20 cellular contexts compared by ENCODE assay signal in the genomic region with DNA sequence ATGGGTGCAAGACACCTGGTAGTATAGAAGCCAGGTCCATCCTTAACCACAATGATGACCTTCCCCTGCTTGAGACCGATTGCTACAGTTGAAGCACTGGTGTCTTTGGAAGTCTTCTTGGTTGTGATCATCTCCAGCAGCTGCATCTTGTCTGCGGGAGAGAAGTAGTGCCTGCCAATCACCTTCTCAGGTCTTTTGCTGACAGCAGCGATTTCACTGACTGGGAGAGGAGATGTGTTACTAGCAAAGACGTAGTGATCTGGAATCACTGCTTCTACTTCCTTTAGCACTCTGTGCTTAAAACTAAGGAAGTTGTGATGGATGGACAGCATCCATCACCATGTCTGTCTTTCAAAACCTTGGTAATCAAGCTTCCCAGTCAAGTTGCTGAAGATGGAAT. TPM values are rescaled to one million over a fixed set of nuclear protein-coding genes. Genes with fewer than 3 reads are reported as not detected.
DNase-seq lines count a peak whose midpoint lies in the region; ATAC-seq, FAIRE-seq and TF ChIP-seq lines count a peak whose summit lies in the region.
"Had no signal": no experiment of that assay in that cellular context is flagged by ENCODE, and none has a peak within 500 bp of the region (broad histone marks: within the 10 kb centered on the region; RNA-seq: fewer than 3 reads in every experiment).

No MANE protein-coding gene starts in this region.

- no peak overlapping the region for H3K9ac ChIP-seq in HepG2 (ENCODE audit: insufficient read depth, low read depth, low read length)
- no peak overlapping the region for H3K9ac ChIP-seq in K562 (ENCODE audit: insufficient read depth in 1 of 2, low read depth in 2 of 2, low read length in 2 of 2)
- H3K9ac ChIP-seq: BLaER1 had no signal

- ATAC-seq in HepG2 = no peak
- no peak for ATAC-seq in right lobe of liver
- no peak for ATAC-seq in K562
- ATAC-seq: GM12878 had no signal

- DNase-seq in HepG2 (ENCODE audit: low spot score) (no peak), right lobe of liver (no peak), HTR-8/SVneo (ENCODE audit: insufficient read length, low spot score) (no peak), K562 (ENCODE audit: extremely low read depth in 1 of 4, low spot score in 3 of 4) (no peak), NAMALWA (ENCODE audit: low spot score) (no peak), GF-D8 (lab: John Stamatoyannopoulos, UW) (no peak)
- DNase-seq: ACHN; BE2C; C1 segment of cervical spinal cord; CD4-positive, alpha-beta memory T cell; CD4-positive, CD25-positive, alpha-beta regulatory T cell; CD8-positive, alpha-beta memory T cell; COR-L47; DMS79 treated with DMSO at 0.1 percent for 48 hours had no signal

- BruUV-seq in HepG2 (replicated peaks; lab: Mats Ljungman, UMichigan) (no TSS peak), K562 (replicated peaks; lab: Mats Ljungman, UMichigan) (no TSS peak)

- TF ChIP-seq RAD21 in HepG2 (CRISPR knock-in tag; IDR thresholded peaks at IDR 0.05) (no peak), K562 (CRISPR knock-in tag; conservative IDR thresholded peaks at IDR 0.05 in 1 of 2, IDR thresholded peaks at IDR 0.05 in 1 of 2) (no peak)

- no peaks in the 10 kb centered on the region for H3K4me1 ChIP-seq in HepG2 (ENCODE audit: insufficient read depth, low read length)
- no peaks in the 10 kb centered on the region for H3K4me1 ChIP-seq in right lobe of liver
- H3K4me1 ChIP-seq in K562 (replicated peaks in 1 of 2; ENCODE audit: control insufficient read depth in 2 of 2, insufficient read depth in 2 of 2, low read length in 2 of 2) = no peaks in the 10 kb centered on the region
- H3K4me1 ChIP-seq: BE2C, BLaER1 had no signal

- in situ Hi-C loops in HepG2 (cut with HindIII; ENCODE audit: extremely low pct_ligation_motif_present, low pct_unique_long_range_greater_than_20kb) (no loop called here), K562 (cut with MboI) (no loop called here)

- TF ChIP-seq POLR2A in HepG2 (IDR thresholded peaks at IDR 0.05; ENCODE audit: insufficient read depth in 1 of 2, low read depth in 2 of 2, low read length in 2 of 2) (no peak), right lobe of liver (IDR thresholded peaks at IDR 0.05) (no peak), K562 (conservative IDR thresholded peaks at IDR 0.05) (no peak)

- WGBS in HepG2 (ENCODE audit: low lambda C conversion rate) = 100% methylated on average over 4 of the region's 4 CpGs
- 88% methylated on average over 3 of the region's 4 CpGs for WGBS in right lobe of liver (ENCODE audit: insufficient coverage, low coverage, low lambda C conversion rate, missing lambda C conversion rate)
- WGBS in K562 (ENCODE audit: insufficient coverage, low coverage, missing lambda C conversion rate) = 5% methylated on average over 4 of the region's 4 CpGs

- no peak overlapping the region for H3K27ac ChIP-seq in HepG2 (ENCODE audit: extremely low read length, insufficient read depth, low read length)
- no peak overlapping the region for H3K27ac ChIP-seq in right lobe of liver
- no peak overlapping the region for H3K27ac ChIP-seq in K562 (ENCODE audit: extremely low read depth, low read depth, low read length)
- H3K27ac ChIP-seq: 22Rv1, BLaER1 had no signal

- POLR2A ChIA-PET in HepG2 (lab: Yijun Ruan, JAX) (no interaction called here), K562 (lab: Yijun Ruan, JAX) (interaction anchor here (0.9 kb wide), 1 partner anchor 12 kb away, joined by 3 read pairs; no protein-coding TSS in a partner anchor)

- no peaks in the 10 kb centered on the region for H3K27me3 ChIP-seq in HepG2 (ENCODE audit: control insufficient read depth in 1 of 2, insufficient read depth in 2 of 2, low read length in 2 of 2)
- no peaks in the 10 kb centered on the region for H3K27me3 ChIP-seq in right lobe of liver
- peaks cover 6 to 7% of the 10 kb centered on the region in 2 experiments; a peak in 4 of 5 replicates for H3K27me3 ChIP-seq in K562 (ENCODE audit: control insufficient read depth in 2 of 2, insufficient read depth in 2 of 2, low read length in 2 of 2)
- H3K27me3 ChIP-seq: BE2C, BLaER1 had no signal

- H4K20me1 ChIP-seq in HepG2 (ENCODE audit: insufficient read depth, low read length) = no peaks in the 10 kb centered on the region
- no peaks in the 10 kb centered on the region for H4K20me1 ChIP-seq in K562 (replicated peaks; ENCODE audit: control insufficient read depth, insufficient read depth, low read length)
- H4K20me1 ChIP-seq: BLaER1 had no signal

- H3K4me3 ChIP-seq in HepG2 (replicated peaks in 1 of 3; ENCODE audit: insufficient read depth in 1 of 3, low read depth in 2 of 3, low read length in 3 of 3) = no peak overlapping the region
- H3K4me3 ChIP-seq in right lobe of liver = no peak overlapping the region
- H3K4me3 ChIP-seq in K562 = no peak overlapping the region
- H3K4me3 ChIP-seq: BLaER1, GM12878 had no signal

- H2AFZ ChIP-seq in HepG2 (ENCODE audit: low read length) (no peak overlapping the region), K562 (ENCODE audit: low read depth, low read length) (no peak overlapping the region)

- H3K79me2 ChIP-seq in HepG2 (ENCODE audit: insufficient read depth, low read length) (peaks cover 5% of the 10 kb centered on the region), K562 (ENCODE audit: control insufficient read depth, insufficient read depth, low read length) (no peaks in the 10 kb centered on the region)

- H3K9me1 ChIP-seq in K562 (ENCODE audit: control insufficient read depth, insufficient read depth, low read length) = no peaks in the 10 kb centered on the region

- no peak for TF ChIP-seq EP300 in HepG2 (IDR thresholded peaks at IDR 0.05; ENCODE audit: low read depth in 2 of 2, low read length in 2 of 2)
- TF ChIP-seq EP300 in HepG2 (CRISPR knock-in tag; IDR thresholded peaks at IDR 0.05; ENCODE audit: borderline replicate concordance) = no peak
- TF ChIP-seq EP300 in K562 (IDR thresholded peaks at IDR 0.05; ENCODE audit: low read length) = no peak

- peaks cover 5 to 35% of the 10 kb centered on the region in 2 experiments; a peak in 4 of 5 replicates for H3K36me3 ChIP-seq in HepG2 (replicated peaks in 1 of 2; ENCODE audit: control insufficient read depth in 1 of 2, insufficient read depth in 2 of 2, low read length in 2 of 2)
- H3K36me3 ChIP-seq in right lobe of liver = no peaks in the 10 kb centered on the region
- no peaks in the 10 kb centered on the region for H3K36me3 ChIP-seq in K562 (ENCODE audit: control insufficient read depth, insufficient read depth, low read length)
- H3K36me3 ChIP-seq: BE2C, BLaER1 had no signal

- FAIRE-seq in HepG2 (lab: Jason Lieb, UNC) (no peak), HTR-8/SVneo (lab: Jason Lieb, UNC) (peak; percentile 28), K562 (lab: Jason Lieb, UNC) (no peak)
- FAIRE-seq: G401.6, GM12878, GM12892, GM18507 had no signal

- no peaks in the 10 kb centered on the region for H3K9me3 ChIP-seq in HepG2 (ENCODE audit: low read length)
- H3K9me3 ChIP-seq in right lobe of liver = no peaks in the 10 kb centered on the region
- no peaks in the 10 kb centered on the region for H3K9me3 ChIP-seq in K562 (replicated peaks; ENCODE audit: control insufficient read depth, insufficient read depth, low read depth, low read length)
- H3K9me3 ChIP-seq: BE2C, BLaER1 had no signal

- no peak for TF ChIP-seq CTCF in HepG2 (CRISPR knock-in tag; IDR thresholded peaks at IDR 0.05)
- TF ChIP-seq CTCF in right lobe of liver (IDR thresholded peaks at IDR 0.05) = no peak
- TF ChIP-seq CTCF in K562 (IDR thresholded peaks at IDR 0.05 in 2 of 3, conservative IDR thresholded peaks at IDR 0.05 in 1 of 3; ENCODE audit: insufficient read depth in 2 of 3, low read depth in 1 of 3, low read length in 3 of 3) = no peak

- no peak overlapping the region for H3K4me2 ChIP-seq in HepG2 (ENCODE audit: low read depth, low read length)
- H3K4me2 ChIP-seq in K562 (ENCODE audit: insufficient read depth, low read length) = no peak overlapping the region
- H3K4me2 ChIP-seq: BLaER1 had no signal

- intact Hi-C loops in HepG2 (cut with micrococcal nuclease; ENCODE audit: unreplicated experiment) = no loop called here
- intact Hi-C loops in right lobe of liver (cut with DNase I) = no loop called here
- intact Hi-C loops in K562 (cut with micrococcal nuclease) = loop anchor here (5.0 kb wide), 1 partner anchor 272 kb away; no protein-coding TSS in a partner anchor

- CTCF ChIA-PET in HepG2 (lab: Yijun Ruan, JAX; ENCODE audit: low intra/inter-chr PET ratio, low total read pairs) = no interaction called here
- CTCF ChIA-PET in K562 (lab: Yijun Ruan, JAX; ENCODE audit: low intra/inter-chr PET ratio) = no interaction called here

RNA-seq across cellular contexts. Expression of a gene that starts 25.9 kb away (rescaled TPM):
- total RNA-seq in HepG2 (2016; rRNA removed; fragmentation: Illumina TruSeq; extraction: Trizol) (94.9 and 268 TPM in 2 replicates), right lobe of liver (10 to 100 TPM in 2 of 6 experiments, 1 to 10 TPM in 4; 4.2 to 17.3 (median 9.4) TPM), K562 (2014; rRNA removed) (not detected in 2 replicates), K562 (2014; rRNA removed; fragmentation: Illumina TruSeq; extraction: Trizol) (not detected in 2 replicates), K562 (2015; rRNA removed; fragmentation: Illumina TruSeq; extraction: Trizol) (not detected in 2 replicates), K562 (2021) (0.16 and 0.22 TPM in 2 replicates)
- 17.2 and 19.0 TPM in 2 replicates for total RNA-seq in HepG2 (2016; cell fraction: cytosol; rRNA removed; fragmentation: Illumina TruSeq; extraction: Trizol; ENCODE audit: low read depth)
- 102 and 257 TPM in 2 replicates for total RNA-seq in HepG2 (2016; cell fraction: insoluble cytoplasmic fraction; rRNA removed; fragmentation: Illumina TruSeq; extraction: Trizol)
- 37.6 and 40.7 TPM in 2 replicates for total RNA-seq in HepG2 (2016; cell fraction: membrane; rRNA removed; fragmentation: Illumina TruSeq; extraction: Trizol)
- 175 and 228 TPM in 2 replicates for total RNA-seq in HepG2 (2016; cell fraction: nucleus; rRNA removed; fragmentation: Illumina TruSeq; extraction: Trizol)
- polyA plus RNA-seq in HepG2 (2011; rRNA removed) (852 and 1,053 TPM in 2 replicates), K562 (2011; rRNA removed) (0.06 and 0.09 TPM in 2 replicates), K562 (2014; fragmentation: Illumina TruSeq; extraction: Trizol) (0.04 TPM in 1 of 2 replicates, not detected in the other), K562 (2014; fragmentation: Nextera tagmentation; extraction: Ambion mirVana) (under 1 TPM in 1 of 2 experiments, not detected in 1; 0.04 TPM), K562 (2014; rRNA removed) (0.11 TPM in 1 of 2 replicates, not detected in the other)
- polyA plus RNA-seq in HepG2 (2011; cell fraction: cytosol; rRNA removed) = 598 and 914 TPM in 2 replicates
- polyA plus RNA-seq in HepG2 (2011; cell fraction: nucleus; rRNA removed) = 191 and 279 TPM in 2 replicates
- polyA plus RNA-seq in HepG2 (2012) = 606 and 622 TPM in 2 replicates
- polyA plus RNA-seq in HepG2 (2016; cell fraction: cytosol; fragmentation: Illumina TruSeq; extraction: Trizol; ENCODE audit: low read depth) = 16.7 and 17.9 TPM in 2 replicates
- polyA plus RNA-seq in HepG2 (2016; cell fraction: insoluble cytoplasmic fraction; fragmentation: Illumina TruSeq; extraction: Trizol; ENCODE audit: low read depth) = 101 and 110 TPM in 2 replicates
- polyA plus RNA-seq in HepG2 (2016; cell fraction: membrane; fragmentation: Illumina TruSeq; extraction: Trizol; ENCODE audit: low read depth) = 27.8 and 29.5 TPM in 2 replicates
- 265 and 300 TPM in 2 replicates for polyA plus RNA-seq in HepG2 (2016; cell fraction: nucleus; fragmentation: Illumina TruSeq; extraction: Trizol; ENCODE audit: insufficient read depth, low read depth)
- polyA minus RNA-seq in HepG2 (2011; rRNA and poly(A)+ RNA removed; ENCODE audit: low replicate concordance) = 2.0 and 450 TPM in 2 replicates
- polyA minus RNA-seq in HepG2 (2011; cell fraction: cytosol; rRNA and poly(A)+ RNA removed) = 399 and 680 TPM in 2 replicates
- polyA minus RNA-seq in HepG2 (2011; cell fraction: nucleus; rRNA and poly(A)+ RNA removed) = 122 and 224 TPM in 2 replicates
- not detected in 2 replicates for total RNA-seq in K562 (2011; cell fraction: chromatin; rRNA removed; ENCODE audit: low replicate concordance)
- not detected in 2 replicates for total RNA-seq in K562 (2011; cell fraction: nucleolus; rRNA removed)
- not detected in 2 replicates for total RNA-seq in K562 (2011; cell fraction: nucleoplasm; rRNA removed)
- polyA plus RNA-seq in K562 (2011; cell fraction: cytosol; rRNA removed) = 0.03 TPM in 1 of 2 replicates, not detected in the other
- polyA plus RNA-seq in K562 (2011; cell fraction: nucleus; rRNA removed) = not detected in 2 replicates
- 0.03 TPM in 1 of 2 replicates, not detected in the other for polyA plus RNA-seq in K562 (2012)
- polyA minus RNA-seq in K562 (2011; rRNA and poly(A)+ RNA removed) = 0.24 TPM in 1 of 2 replicates, not detected in the other
- 2.8 TPM in 1 of 2 replicates, not detected in the other for polyA minus RNA-seq in K562 (2011; cell fraction: cytosol; rRNA and poly(A)+ RNA removed)
- not detected in 2 replicates for polyA minus RNA-seq in K562 (2011; cell fraction: nucleus; rRNA and poly(A)+ RNA removed)
- total RNA-seq: CD4-positive, alpha-beta memory T cell; CD8-positive, alpha-beta memory T cell; GM12878 had no signal
- polyA plus RNA-seq: CD4-positive, alpha-beta memory T cell; CD8-positive, alpha-beta memory T cell had no signal
